8 cellular contexts compared by ENCODE assay signal in the genomic region with DNA sequence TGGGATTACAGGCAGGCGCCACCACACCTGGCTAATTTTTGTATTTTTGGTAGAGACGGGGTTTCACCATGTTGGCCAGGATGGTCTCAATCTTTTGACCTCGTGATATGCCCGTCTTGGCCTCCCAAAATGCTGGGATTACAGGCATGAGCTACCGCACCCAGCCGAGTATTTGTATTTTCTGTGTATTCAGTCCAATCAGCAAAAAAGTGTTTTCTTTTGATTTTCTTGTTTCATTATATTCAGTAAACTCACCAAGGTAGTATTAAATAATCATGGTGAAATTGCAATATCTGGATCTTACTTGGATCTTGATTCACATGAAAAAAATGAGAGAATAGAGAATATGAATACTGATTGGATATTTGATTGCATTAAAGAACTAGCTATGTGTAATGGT. TPM values are rescaled to one million over a fixed set of nuclear protein-coding genes. Genes with fewer than 3 reads are reported as not detected.
DNase-seq lines count a peak whose midpoint lies in the region; ATAC-seq and TF ChIP-seq lines count a peak whose summit lies in the region.
"Not testable (repeated sequence)": the region's sequence is repeated elsewhere in the genome, so short reads cannot be mapped to it uniquely, and the experiment has no call there.

No MANE protein-coding gene starts in this region.

- not testable (repeated sequence) for H3K9me2 ChIP-seq in hepatocyte (replicated peaks; ENCODE audit: insufficient read depth)

- not testable (repeated sequence) for DNase-seq in CD4-positive, alpha-beta T cell; T-helper 17 cell; activated naive CD4-positive, alpha-beta T cell treated with anti-CD3 and anti-CD28 coated beads for 36 hours; chondrocyte (ENCODE audit: low spot score); hepatocyte (ENCODE audit: low spot score); neural crest cell (ENCODE audit: low read depth, low spot score); type B pancreatic cell (ENCODE audit: extremely low spot score, unreplicated experiment)

- not testable (repeated sequence) for H3K9me3 Mint-ChIP-seq in CD4-positive, alpha-beta T cell; activated naive CD4-positive, alpha-beta T cell treated with anti-CD3 and anti-CD28 coated beads for 36 hours; chondrocyte (ENCODE audit: low read depth); neural crest cell; type B pancreatic cell

- peak overlapping the region; percentile 17 for H3K4me3 Mint-ChIP-seq in CD4-positive, alpha-beta T cell
- H3K4me3 Mint-ChIP-seq in T-helper 17 cell (peak overlapping the region; percentile 56), chondrocyte (ENCODE audit: unreplicated experiment) (peak overlapping the region; percentile 100), neural crest cell (peak overlapping the region; percentile 100), type B pancreatic cell (peak overlapping the region; percentile 100)
- peak overlapping the region; percentile 14 for H3K4me3 Mint-ChIP-seq in activated naive CD4-positive, alpha-beta T cell treated with anti-CD3 and anti-CD28 coated beads for 36 hours

- peaks cover 52% of the 10 kb centered on the region for H3K36me3 Mint-ChIP-seq in CD4-positive, alpha-beta T cell (ENCODE audit: low read depth)
- H3K36me3 Mint-ChIP-seq in T-helper 17 cell (ENCODE audit: low read depth); chondrocyte (ENCODE audit: low read depth); neural crest cell (ENCODE audit: low read depth): not testable (repeated sequence)
- H3K36me3 Mint-ChIP-seq in activated naive CD4-positive, alpha-beta T cell treated with anti-CD3 and anti-CD28 coated beads for 36 hours (ENCODE audit: low read depth), result peaks cover 41% of the 10 kb centered on the region
- peaks cover 28% of the 10 kb centered on the region for H3K36me3 Mint-ChIP-seq in type B pancreatic cell

- H3K9me3 ChIP-seq in CD4-positive, alpha-beta T cell (ENCODE audit: control insufficient read depth, low read length); HUES64 (ENCODE audit: insufficient read depth, low read depth, low read length); T-helper 17 cell (ENCODE audit: control insufficient read depth, low read length, poor library complexity, severe bottlenecking); hepatocyte (ENCODE audit: low read depth): not testable (repeated sequence)

- 92% methylated on average over 6 of the region's 6 CpGs for whole genome bisulfite sequencing in HUES64
- WGBS in hepatocyte (ENCODE audit: low lambda C conversion rate, missing lambda C conversion rate), result 88% methylated on average over 6 of the region's 6 CpGs

- CTCF ChIA-PET in CD4-positive, alpha-beta T cell (lab: Charles Lee); activated naive CD4-positive, alpha-beta T cell treated with anti-CD3 and anti-CD28 coated beads for 36 hours (lab: Charles Lee): not testable (repeated sequence)

- H3K4me2 ChIP-seq in hepatocyte, result peak overlapping the region; percentile 91

- POLR2A ChIA-PET in CD4-positive, alpha-beta T cell (lab: Charles Lee), result interaction anchor here (0.8 to 1.1 kb wide), 3 partner anchors 15 to 309 kb away, joined by 3 read pairs; no protein-coding TSS in a partner anchor

- peaks cover 74% of the 10 kb centered on the region for H4K20me1 ChIP-seq in hepatocyte (ENCODE audit: insufficient read depth, poor library complexity, severe bottlenecking)

- peaks cover 77% of the 10 kb centered on the region for H3K4me1 Mint-ChIP-seq in CD4-positive, alpha-beta T cell (ENCODE audit: low read depth)
- H3K4me1 Mint-ChIP-seq in T-helper 17 cell (peaks cover 55% of the 10 kb centered on the region), chondrocyte (ENCODE audit: low read depth) (peaks cover 70% of the 10 kb centered on the region), neural crest cell (peaks cover 65% of the 10 kb centered on the region), type B pancreatic cell (ENCODE audit: unreplicated experiment) (peaks cover 54% of the 10 kb centered on the region)
- peaks cover 66% of the 10 kb centered on the region for H3K4me1 Mint-ChIP-seq in activated naive CD4-positive, alpha-beta T cell treated with anti-CD3 and anti-CD28 coated beads for 36 hours (ENCODE audit: low read depth)

- peaks cover 89% of the 10 kb centered on the region for H3K79me2 ChIP-seq in hepatocyte

- H3K27ac Mint-ChIP-seq in CD4-positive, alpha-beta T cell; activated naive CD4-positive, alpha-beta T cell treated with anti-CD3 and anti-CD28 coated beads for 36 hours; neural crest cell (ENCODE audit: unreplicated experiment): not testable (repeated sequence)
- H3K27ac Mint-ChIP-seq in T-helper 17 cell, result peak overlapping the region; percentile 99
- peak overlapping the region; percentile 41 for H3K27ac Mint-ChIP-seq in chondrocyte (ENCODE audit: unreplicated experiment)
- peak overlapping the region; percentile 30 for H3K27ac Mint-ChIP-seq in type B pancreatic cell

- not testable (repeated sequence) for H2AFZ ChIP-seq in hepatocyte

- not testable (repeated sequence) for H3K27me3 Mint-ChIP-seq in CD4-positive, alpha-beta T cell; T-helper 17 cell; activated naive CD4-positive, alpha-beta T cell treated with anti-CD3 and anti-CD28 coated beads for 36 hours (ENCODE audit: low read depth); chondrocyte (ENCODE audit: low read depth); neural crest cell (ENCODE audit: low read depth); type B pancreatic cell

- not testable (repeated sequence) for H3K27me3 ChIP-seq in CD4-positive, alpha-beta T cell (ENCODE audit: control insufficient read depth, insufficient read depth, low read length); HUES64 (ENCODE audit: insufficient read depth, low read length); hepatocyte

- H3K27ac ChIP-seq in CD4-positive, alpha-beta T cell (ENCODE audit: low read depth, low read length); HUES64 (ENCODE audit: low read depth, low read length); hepatocyte: not testable (repeated sequence)

- H3K4me3 ChIP-seq in HUES64 (ENCODE audit: low read length), result peak overlapping the region; percentile 22
- not testable (repeated sequence) for H3K4me3 ChIP-seq in hepatocyte

- H3K36me3 ChIP-seq in HUES64 (ENCODE audit: insufficient read depth, low read length), result peaks cover 25% of the 10 kb centered on the region
- H3K36me3 ChIP-seq in hepatocyte (replicated peaks; ENCODE audit: insufficient read depth, low read depth), result not testable (repeated sequence)

- ATAC-seq in CD4-positive, alpha-beta T cell (ENCODE audit: poor library complexity); T-helper 17 cell: not testable (repeated sequence)

- H3K9ac ChIP-seq in HUES64 (ENCODE audit: low read depth, low read length), result not testable (repeated sequence)

- TF ChIP-seq CTCF in CD4-positive, alpha-beta T cell (IDR thresholded peaks at IDR 0.05); chondrocyte (IDR thresholded peaks at IDR 0.05); hepatocyte (IDR thresholded peaks at IDR 0.05; ENCODE audit: poor library complexity); neural crest cell (conservative IDR thresholded peaks at IDR 0.05); type B pancreatic cell (conservative IDR thresholded peaks at IDR 0.05): not testable (repeated sequence)

- intact Hi-C loops in CD4-positive, alpha-beta T cell (cut with DNase I, micrococcal nuclease), result loop anchor here (5.0 to 10.0 kb wide), 4 partner anchors 217 to 754 kb away; a partner anchor contains a TSS
- intact Hi-C loops in activated naive CD4-positive, alpha-beta T cell treated with anti-CD3 and anti-CD28 coated beads for 36 hours (cut with micrococcal nuclease), result loop anchor here (5.0 kb wide), 2 partner anchors 368 to 1182 kb away; a partner anchor contains a TSS

- H3K4me1 ChIP-seq in HUES64 (ENCODE audit: insufficient read depth, low read length) (peaks cover 43% of the 10 kb centered on the region), hepatocyte (ENCODE audit: insufficient read depth) (peaks cover 47% of the 10 kb centered on the region)

RNA-seq across cellular contexts. Expression of a gene that starts 3.1 kb away (rescaled TPM):
- 100 to 1,000 TPM; 189 to 196 TPM for total RNA-seq in CD4-positive, alpha-beta T cell
- polyA plus RNA-seq in HUES64 (2013, experiment 1 of 2), result 303 TPM
- 319 TPM for polyA plus RNA-seq in HUES64 (2013, experiment 2 of 2)
- total RNA-seq in T-helper 17 cell, result 100 to 1,000 TPM; 190 to 216 TPM
- 100 to 1,000 TPM; 216 to 227 TPM for total RNA-seq in activated naive CD4-positive, alpha-beta T cell treated with anti-CD3 and anti-CD28 coated beads for 36 hours
- 447 to 542 TPM (median 465 TPM) in 3 replicates for total RNA-seq in chondrocyte
- total RNA-seq in hepatocyte, result 373 and 388 TPM in 2 replicates
- polyA plus RNA-seq in hepatocyte, result 314 and 315 TPM in 2 replicates
- 466 and 490 TPM in 2 replicates for total RNA-seq in neural crest cell
- 333 and 425 TPM in 2 replicates for total RNA-seq in type B pancreatic cell (ENCODE audit: low replicate concordance)

RNA-seq across cellular contexts. Expression of a gene that starts 3.4 kb away (rescaled TPM):
- total RNA-seq in CD4-positive, alpha-beta T cell, result 10 to 100 TPM; 82.0 to 97.9 TPM
- 216 TPM for polyA plus RNA-seq in HUES64 (2013, experiment 1 of 2)
- polyA plus RNA-seq in HUES64 (2013, experiment 2 of 2), result 204 TPM
- 100 to 1,000 TPM; 136 to 175 TPM for total RNA-seq in T-helper 17 cell
- total RNA-seq in activated naive CD4-positive, alpha-beta T cell treated with anti-CD3 and anti-CD28 coated beads for 36 hours, result 100 to 1,000 TPM; 278 to 297 TPM
- 979 to 1,131 TPM (median 989 TPM) in 3 replicates for total RNA-seq in chondrocyte
- total RNA-seq in hepatocyte, result 393 and 437 TPM in 2 replicates
- 389 and 394 TPM in 2 replicates for polyA plus RNA-seq in hepatocyte
- 320 and 333 TPM in 2 replicates for total RNA-seq in neural crest cell
- total RNA-seq in type B pancreatic cell (ENCODE audit: low replicate concordance), result 466 and 659 TPM in 2 replicates

RNA-seq across cellular contexts. Expression of a gene that starts 37.3 kb away (rescaled TPM):
- 10 to 100 TPM; 17.2 to 18.3 TPM for total RNA-seq in CD4-positive, alpha-beta T cell
- polyA plus RNA-seq in HUES64 (2013, experiment 1 of 2), result 17.3 TPM
- 13.7 TPM for polyA plus RNA-seq in HUES64 (2013, experiment 2 of 2)
- 10 to 100 TPM; 18.0 to 28.1 TPM for total RNA-seq in T-helper 17 cell
- total RNA-seq in activated naive CD4-positive, alpha-beta T cell treated with anti-CD3 and anti-CD28 coated beads for 36 hours, result 10 to 100 TPM; 19.5 to 19.6 TPM
- 54.0 to 57.1 TPM (median 56.0 TPM) in 3 replicates for total RNA-seq in chondrocyte
- total RNA-seq in hepatocyte, result 29.1 and 29.3 TPM in 2 replicates
- 28.4 and 29.6 TPM in 2 replicates for polyA plus RNA-seq in hepatocyte
- 34.4 and 36.1 TPM in 2 replicates for total RNA-seq in neural crest cell
- total RNA-seq in type B pancreatic cell (ENCODE audit: low replicate concordance), result 62.5 and 71.1 TPM in 2 replicates

Comparison
In these comparisons a context has a peak if more than half of its experiments do, and no peak if none do; other contexts are left out.
1. H3K4me3 Mint-ChIP-seq: peak in every context shown above with its lines; median percentile 100 in chondrocyte; 100 in neural crest cell; 100 in type B pancreatic cell; 56 in T-helper 17 cell; 17 in CD4-positive, alpha-beta T cell; 14 in activated naive CD4-positive, alpha-beta T cell treated with anti-CD3 and anti-CD28 coated beads for 36 hours.